ENCODE assay signal across 9 cellular contexts in the genomic region with DNA sequence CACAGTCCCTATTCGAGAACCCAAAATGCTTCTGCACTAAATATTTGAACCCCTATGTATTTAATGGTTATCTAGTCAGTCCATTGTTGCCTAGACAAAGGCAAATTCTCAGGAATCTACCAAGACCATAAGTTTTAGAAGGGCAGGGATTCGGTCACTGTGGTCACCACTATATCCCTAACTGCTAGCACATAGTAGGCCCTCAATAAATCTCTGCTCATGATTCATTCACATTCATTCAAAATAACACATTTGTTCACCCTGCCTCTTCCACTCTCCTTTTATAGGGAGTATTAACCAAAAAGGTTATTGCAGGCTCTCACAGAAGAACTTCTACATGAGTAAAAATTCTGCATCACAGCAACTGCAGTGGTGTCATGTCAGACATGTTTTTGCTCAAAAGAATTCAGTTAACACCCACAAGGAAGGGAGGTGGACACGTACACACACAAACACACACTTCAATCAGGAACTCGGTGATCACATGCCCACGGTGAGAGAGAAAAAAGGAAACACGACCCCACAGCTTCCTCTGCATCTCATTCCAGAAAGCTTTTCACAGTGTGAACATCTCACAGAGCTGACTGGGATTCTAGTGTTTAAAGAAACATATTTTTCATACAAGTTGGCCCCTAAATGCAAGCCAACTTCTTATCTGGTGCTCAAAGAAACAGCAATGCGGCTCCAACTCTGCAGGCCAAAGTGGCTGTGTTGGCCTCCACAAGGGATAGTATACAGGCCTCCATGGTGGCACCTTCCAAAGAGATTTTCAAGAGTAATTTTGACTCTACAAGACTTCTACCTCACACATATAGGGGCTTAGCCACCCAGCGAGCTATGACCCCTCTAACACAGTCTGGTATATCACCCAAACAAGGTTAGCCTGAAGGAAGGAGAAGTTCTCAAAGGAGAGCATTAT.
DNase-seq lines count a peak whose midpoint lies in the region; ATAC-seq and TF ChIP-seq lines count a peak whose summit lies in the region.
"Had no signal": no experiment of that assay in that cellular context is flagged by ENCODE, and none has a peak within 500 bp of the region (broad histone marks: within the 10 kb centered on the region; RNA-seq: fewer than 3 reads in every experiment).

No MANE protein-coding gene starts in this region.

- peaks cover 68 to 99% (median 92%) of the 10 kb centered on the region in 3 donors for H3K4me1 Mint-ChIP-seq in naive B cell

- H3K36me3 Mint-ChIP-seq in naive B cell, result no peaks in the 10 kb centered on the region

- POLR2A ChIA-PET in HEK293 (lab: Yijun Ruan, JAX), result no interaction called here

- DNase-seq in ascending aorta (ENCODE audit: low spot score in 2 of 2) (no peak), naive B cell (no peak), iPS-NIHi7 (ENCODE audit: extremely low spot score) (no peak), BE2C (no peak)
- no peak for DNase-seq in activated CD4-positive, CD25-positive, alpha-beta regulatory T cell (lab: John Stamatoyannopoulos, UW)
- DNase-seq: activated CD8-positive, alpha-beta memory T cell treated with anti-CD3 and anti-CD28 coated beads for 24 hours had no signal

- no peaks in the 10 kb centered on the region for H3K27me3 ChIP-seq in BLaER1 treated with 17β-estradiol and CSF1 and Interleukin-3, amounts not matched to agents 10 nM and 100 nM
- H3K27me3 ChIP-seq in ascending aorta (no peaks in the 10 kb centered on the region), BE2C (no peaks in the 10 kb centered on the region)

- peak overlapping the region; percentile 71 to 89 (median 80) for H3K4me3 Mint-ChIP-seq in naive B cell

- no peaks in the 10 kb centered on the region for H3K36me3 ChIP-seq in BLaER1 treated with 17β-estradiol and CSF1 and Interleukin-3, amounts not matched to agents 10 nM and 100 nM
- H3K36me3 ChIP-seq in HEK293 (ENCODE audit: control insufficient read depth in 2 of 2, insufficient read depth in 1 of 2, low read length in 2 of 2), result no peaks in the 10 kb centered on the region
- H3K36me3 ChIP-seq in ascending aorta, result no peaks in the 10 kb centered on the region
- no peaks in the 10 kb centered on the region for H3K36me3 ChIP-seq in BE2C

- ATAC-seq in naive B cell (ENCODE audit: low read depth in 2 of 2) (peak; percentile 21 to 39), HG03045 (IDR thresholded peaks at IDR 0.05; ENCODE audit: unreplicated experiment) (no peak)

- no peaks in the 10 kb centered on the region for H4K20me1 ChIP-seq in BLaER1 treated with 17β-estradiol and CSF1 and Interleukin-3, amounts not matched to agents 10 nM and 100 nM

- no peaks in the 10 kb centered on the region for H3K9me3 ChIP-seq in BLaER1 treated with 17β-estradiol and CSF1 and Interleukin-3, amounts not matched to agents 10 nM and 100 nM (replicated peaks in 1 of 11)
- H3K9me3 ChIP-seq in HEK293 (ENCODE audit: control insufficient read depth, insufficient read depth, low read depth, low read length) (no peaks in the 10 kb centered on the region), ascending aorta (no peaks in the 10 kb centered on the region), BE2C (no peaks in the 10 kb centered on the region)

- H3K9ac ChIP-seq in BLaER1 treated with 17β-estradiol and CSF1 and Interleukin-3, amounts not matched to agents 10 nM and 100 nM, result no peak overlapping the region

- TF ChIP-seq CTCF in HEK293 (tag by site-specific recombination; IDR thresholded peaks at IDR 0.05) (no peak), ascending aorta (IDR thresholded peaks at IDR 0.05) (no peak), BE2C (IDR thresholded peaks at IDR 0.05; ENCODE audit: low read depth, low read length) (no peak)

- H3K27me3 Mint-ChIP-seq in naive B cell, result no peaks in the 10 kb centered on the region

- CTCF ChIA-PET in HEK293 (lab: Yijun Ruan, JAX), result interaction anchor here (1.0 to 1.1 kb wide), 2 partner anchors 18 to 22 kb away, joined by 3 read pairs; no protein-coding TSS in a partner anchor

- H3K27ac Mint-ChIP-seq in naive B cell, result peak overlapping the region; percentile 95 to 99 (median 97)

- peak overlapping the region in 3 of 11 experiments; percentile 10 to 25 (median 20); a peak in 4 of 22 replicates for H3K27ac ChIP-seq in BLaER1 treated with 17β-estradiol and CSF1 and Interleukin-3, amounts not matched to agents 10 nM and 100 nM
- H3K27ac ChIP-seq in HEK293 (ENCODE audit: extremely low read depth, low read depth, low read length) (no peak overlapping the region), ascending aorta (peak overlapping the region; percentile 67)

- peaks cover 32 to 100% (median 50%) of the 10 kb centered on the region in 10 experiments for H3K4me1 ChIP-seq in BLaER1 treated with 17β-estradiol and CSF1 and Interleukin-3, amounts not matched to agents 10 nM and 100 nM
- H3K4me1 ChIP-seq in HEK293 (ENCODE audit: control insufficient read depth, insufficient read depth, low read length) (no peaks in the 10 kb centered on the region), ascending aorta (peaks cover 10 to 31% of the 10 kb centered on the region in 2 donors), BE2C (peaks cover 8% of the 10 kb centered on the region)

- H3K4me2 ChIP-seq in BLaER1 treated with 17β-estradiol and CSF1 and Interleukin-3, amounts not matched to agents 10 nM and 100 nM, result peak overlapping the region; percentile 9 to 97 (median 49); a peak in 19 of 22 replicates

- no peaks in the 10 kb centered on the region for H3K9me3 Mint-ChIP-seq in naive B cell

- no peak overlapping the region for H3K4me3 ChIP-seq in BLaER1 treated with 17β-estradiol and CSF1 and Interleukin-3, amounts not matched to agents 10 nM and 100 nM
- H3K4me3 ChIP-seq in HEK293 (ENCODE audit: low read depth, low read length) (no peak overlapping the region), ascending aorta (no peak overlapping the region), BE2C (ENCODE audit: low read depth, low read length) (no peak overlapping the region)

- intact Hi-C loops in ascending aorta (cut with DNase I), result no loop called here

TF ChIP-seq in HEK293, 187 proteins besides CTCF, POLR2A, EP300 and RAD21:
- TF ChIP-seq ZFHX2 (tag by site-specific recombination; conservative IDR thresholded peaks at IDR 0.05), result peak; percentile 36
- TF ChIP-seq ZXDB (tag by site-specific recombination; IDR thresholded peaks at IDR 0.05), result no peak
- TF ChIP-seq EGR2 (tag by site-specific recombination; IDR thresholded peaks at IDR 0.05; ENCODE audit: low read depth), result peak; percentile 46
